8 cellular contexts compared by ENCODE assay signal in the genomic region with DNA sequence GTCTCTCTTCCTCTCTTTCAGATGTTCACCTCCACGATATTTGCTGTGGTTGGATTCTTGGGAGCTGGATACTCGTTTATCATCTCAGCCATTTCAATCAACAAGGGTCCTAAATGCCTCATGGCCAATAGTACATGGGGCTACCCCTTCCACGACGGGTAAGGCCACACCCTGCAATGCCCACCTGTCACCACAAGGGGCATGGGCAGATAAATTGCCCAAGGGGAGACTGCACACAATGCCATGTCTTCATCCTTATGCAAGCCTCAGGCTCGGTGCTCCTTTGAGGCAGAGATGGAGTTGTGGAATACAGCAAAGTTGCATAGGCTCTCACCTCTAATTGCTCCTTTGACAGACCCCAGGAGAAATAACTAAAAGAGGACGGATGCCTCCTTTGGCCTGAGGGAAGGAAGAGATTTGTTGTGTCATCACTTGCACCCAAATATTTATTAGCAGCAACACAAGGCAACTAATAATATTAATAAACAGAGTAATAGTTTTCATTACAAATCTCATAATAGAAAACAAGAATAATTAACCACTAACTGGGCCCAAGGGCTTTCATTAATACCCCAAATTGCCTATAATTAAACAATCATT. TPM values are rescaled to one million over a fixed set of nuclear protein-coding genes. Genes with fewer than 3 reads are reported as not detected.
DNase-seq lines count a peak whose midpoint lies in the region; ATAC-seq and TF ChIP-seq lines count a peak whose summit lies in the region.

No MANE protein-coding gene starts in this region.

- intact Hi-C loops in body of pancreas (cut with DNase I): loop anchor here (10.0 kb wide), 1 partner anchor 93 kb away; no protein-coding TSS in a partner anchor
- intact Hi-C loops in head of caudate nucleus (cut with DNase I): loop anchor here (10.0 kb wide), 1 partner anchor 93 kb away; no protein-coding TSS in a partner anchor

- H3K9me3 ChIP-seq in body of pancreas: no peaks in the 10 kb centered on the region

- peak in 5 of 7 experiments; percentile 16 to 29 (median 25) for TF ChIP-seq CTCF in body of pancreas (IDR thresholded peaks at IDR 0.05)

- H3K4me3 ChIP-seq in body of pancreas: no peak overlapping the region

- H3K27ac ChIP-seq in body of pancreas: no peak overlapping the region

- WGBS in body of pancreas, 2 donors: 56 to 60% methylated on average over 6 of the region's 6 CpGs

- peak; percentile 15 for DNase-seq in NCI-H1436 (lab: John Stamatoyannopoulos, UW)
- DNase-seq in NCI-H1436 treated with DMSO at 0.1 percent for 48 hours (lab: John Stamatoyannopoulos, UW): no peak
- peak; percentile 77 for DNase-seq in NAMALWA (ENCODE audit: low spot score)
- DNase-seq in body of pancreas: peak in 1 of 4 donors; percentile 27
- peak; percentile 37 to 41 for DNase-seq in stimulated activated CD4-positive, alpha-beta T cell treated with anti-CD3 and anti-CD28 coated beads, Interleukin-2, amount 100 ng/mL, for 48 hours
- DNase-seq in head of caudate nucleus: no peak
- no peak for DNase-seq in AG08396 (ENCODE audit: low spot score)

- TF ChIP-seq POLR2A in body of pancreas (IDR thresholded peaks at IDR 0.05): no peak

- no peaks in the 10 kb centered on the region for H3K36me3 ChIP-seq in body of pancreas (replicated peaks in 1 of 2; ENCODE audit: insufficient read depth in 1 of 2, low read depth in 2 of 2)

- ATAC-seq in GM21528 (IDR thresholded peaks at IDR 0.05; ENCODE audit: low FRiP score, unreplicated experiment): peak; percentile 70
- no peak for ATAC-seq in body of pancreas

- H3K4me1 ChIP-seq in body of pancreas: no peaks in the 10 kb centered on the region

- no peaks in the 10 kb centered on the region for H3K27me3 ChIP-seq in body of pancreas

RNA-seq across cellular contexts. Expression of a gene that starts 13.2 kb away (rescaled TPM):
- 100 to 1,000 TPM in 1 of 2 donors, 10 to 100 TPM in 1; 53.2 to 149 TPM for total RNA-seq in body of pancreas

Comparison
In these comparisons a context has a peak if more than half of its experiments do, and no peak if none do; other contexts are left out.
1. DNase-seq: peak in NCI-H1436 (single experiment), NAMALWA (single experiment) and stimulated activated CD4-positive, alpha-beta T cell treated with anti-CD3 and anti-CD28 coated beads, Interleukin-2, amount 100 ng/mL, for 48 hours (2 of 2); none in NCI-H1436 treated with DMSO at 0.1 percent for 48 hours (single experiment), head of caudate nucleus (0 of 42) and AG08396 (single experiment).